Comparison of ENCODE assay signal across 8 cellular contexts in genomic region chr7:43868181-43868580, GRCh38. TPM values are rescaled to one million over a fixed set of nuclear protein-coding genes. Genes with fewer than 3 reads are reported as not detected.
DNase-seq lines count a peak whose midpoint lies in the region; TF ChIP-seq lines count a peak whose summit lies in the region.

No MANE protein-coding gene starts in this region.

- no peaks in the 10 kb centered on the region for H3K27me3 ChIP-seq in AG04450 (ENCODE audit: control insufficient read depth, insufficient read depth, low read length)
- no peaks in the 10 kb centered on the region for H3K27me3 ChIP-seq in HUES48 (ENCODE audit: control insufficient read depth, insufficient read depth, low read length)
- H3K27me3 ChIP-seq in brain microvascular endothelial cell (replicated peaks), result no peaks in the 10 kb centered on the region
- no peaks in the 10 kb centered on the region for H3K27me3 ChIP-seq in muscle layer of colon (ENCODE audit: control insufficient read depth in 1 of 2, insufficient read depth in 2 of 2, low read length in 2 of 2)

- H3K9ac ChIP-seq in HUES48 (ENCODE audit: low read depth, low read length) (0 out of 2 replicates have a peak overlapping the region, but pooled peaks have one; percentile 42), muscle layer of colon (ENCODE audit: low read length) (no peak overlapping the region)

- H3K9me3 ChIP-seq in AG04450 (ENCODE audit: control insufficient read depth, insufficient read depth, low read length), result no peaks in the 10 kb centered on the region
- H3K9me3 ChIP-seq in HUES48 (ENCODE audit: control insufficient read depth, insufficient read depth, low read length), result no peaks in the 10 kb centered on the region
- no peaks in the 10 kb centered on the region for H3K9me3 ChIP-seq in muscle layer of colon (ENCODE audit: low read length)

- no peak for DNase-seq in AG04450 (ENCODE audit: low read depth, low spot score)
- no peak for DNase-seq in brain microvascular endothelial cell
- DNase-seq in SK-N-DZ (ENCODE audit: low spot score), result no peak
- no peak for DNase-seq in NCI-H1436 (lab: John Stamatoyannopoulos, UW)
- DNase-seq in NCI-H2227 (lab: John Stamatoyannopoulos, UW; ENCODE audit: unreplicated experiment), result no peak
- DNase-seq in AG08396 (ENCODE audit: low spot score), result no peak

- H3K4me3 ChIP-seq in AG04450 (ENCODE audit: low read depth, low read length) (peak overlapping the region; percentile 89), HUES48 (ENCODE audit: low read depth, low read length) (peak overlapping the region; percentile 98), brain microvascular endothelial cell (ENCODE audit: low read depth, low read length) (peak overlapping the region; percentile 88), muscle layer of colon (ENCODE audit: low read depth in 1 of 2, low read length in 2 of 2) (peak overlapping the region in 1 of 2 donors; percentile 66)

- H3K36me3 ChIP-seq in HUES48 (ENCODE audit: control insufficient read depth, insufficient read depth, low read length), result peaks cover 22% of the 10 kb centered on the region
- peaks cover 8% of the 10 kb centered on the region for H3K36me3 ChIP-seq in brain microvascular endothelial cell (replicated peaks)
- H3K36me3 ChIP-seq in muscle layer of colon (ENCODE audit: insufficient read depth, low read length), result peaks cover 15% of the 10 kb centered on the region

- peaks cover 29% of the 10 kb centered on the region for H3K4me1 ChIP-seq in HUES48 (ENCODE audit: control insufficient read depth, insufficient read depth, low read length)
- peaks cover 30% of the 10 kb centered on the region for H3K4me1 ChIP-seq in muscle layer of colon (ENCODE audit: insufficient read depth, low read length)

- H3K27ac ChIP-seq in AG04450 (ENCODE audit: low read depth, low read length), result no peak overlapping the region
- no peak overlapping the region for H3K27ac ChIP-seq in HUES48 (ENCODE audit: low read depth, low read length)
- H3K27ac ChIP-seq in brain microvascular endothelial cell, result no peak overlapping the region
- peak overlapping the region; percentile 79 for H3K27ac ChIP-seq in muscle layer of colon (ENCODE audit: low read depth, low read length)

- in situ Hi-C loops in brain microvascular endothelial cell (cut with HindIII; ENCODE audit: low pct_ligation_motif_present, low sequenced_read_pairs), result no loop called here

- TF ChIP-seq CTCF in AG04450 (IDR thresholded peaks at IDR 0.05; ENCODE audit: low read depth, low read length), result no peak
- no peak for TF ChIP-seq CTCF in brain microvascular endothelial cell (IDR thresholded peaks at IDR 0.05; ENCODE audit: low read depth, low read length, missing control alignments)

- CTCF ChIA-PET in AG04450 (lab: Charles Lee), result interaction anchor here (1.2 to 1.5 kb wide), 2 partner anchors 29 to 30 kb away, joined by 4 to 5 read pairs; no protein-coding TSS in a partner anchor

- POLR2A ChIA-PET in AG04450 (lab: Yijun Ruan, JAX), result interaction anchor here (1.9 kb wide), 1 partner anchor 10 kb away, joined by 7 read pairs; no protein-coding TSS in a partner anchor

RNA-seq across cellular contexts. Expression of gene MRPS24, which starts 1.1 kb away (rescaled TPM):
- polyA plus RNA-seq in AG04450 (2011; rRNA removed), result 134 and 184 TPM in 2 replicates
- polyA minus RNA-seq in AG04450 (2011; rRNA and poly(A)+ RNA removed), result 70.9 and 92.3 TPM in 2 replicates
- polyA plus RNA-seq in SK-N-DZ (2014; cell fraction: cytosol; rRNA removed), result 151 and 153 TPM in 2 replicates
- 78.2 and 108 TPM in 2 replicates for polyA plus RNA-seq in SK-N-DZ (2014; cell fraction: nucleus; rRNA removed)

RNA-seq across cellular contexts. Expression of gene URGCP, which starts 38.2 kb away (rescaled TPM):
- polyA plus RNA-seq in AG04450 (2011; rRNA removed), result 23.1 and 25.5 TPM in 2 replicates
- polyA minus RNA-seq in AG04450 (2011; rRNA and poly(A)+ RNA removed), result 22.7 and 33.9 TPM in 2 replicates
- 15.8 and 22.5 TPM in 2 replicates for polyA plus RNA-seq in SK-N-DZ (2014; cell fraction: cytosol; rRNA removed)
- 14.4 and 14.8 TPM in 2 replicates for polyA plus RNA-seq in SK-N-DZ (2014; cell fraction: nucleus; rRNA removed)

RNA-seq across cellular contexts. Expression of gene UBE2D4, which starts 58.1 kb away (rescaled TPM):
- 18.6 and 18.8 TPM in 2 replicates for polyA plus RNA-seq in AG04450 (2011; rRNA removed)
- polyA minus RNA-seq in AG04450 (2011; rRNA and poly(A)+ RNA removed), result 23.1 and 26.8 TPM in 2 replicates
- 14.3 and 20.9 TPM in 2 replicates for polyA plus RNA-seq in SK-N-DZ (2014; cell fraction: cytosol; rRNA removed)
- 1.9 and 13.7 TPM in 2 replicates for polyA plus RNA-seq in SK-N-DZ (2014; cell fraction: nucleus; rRNA removed)
